In the genomic region with DNA sequence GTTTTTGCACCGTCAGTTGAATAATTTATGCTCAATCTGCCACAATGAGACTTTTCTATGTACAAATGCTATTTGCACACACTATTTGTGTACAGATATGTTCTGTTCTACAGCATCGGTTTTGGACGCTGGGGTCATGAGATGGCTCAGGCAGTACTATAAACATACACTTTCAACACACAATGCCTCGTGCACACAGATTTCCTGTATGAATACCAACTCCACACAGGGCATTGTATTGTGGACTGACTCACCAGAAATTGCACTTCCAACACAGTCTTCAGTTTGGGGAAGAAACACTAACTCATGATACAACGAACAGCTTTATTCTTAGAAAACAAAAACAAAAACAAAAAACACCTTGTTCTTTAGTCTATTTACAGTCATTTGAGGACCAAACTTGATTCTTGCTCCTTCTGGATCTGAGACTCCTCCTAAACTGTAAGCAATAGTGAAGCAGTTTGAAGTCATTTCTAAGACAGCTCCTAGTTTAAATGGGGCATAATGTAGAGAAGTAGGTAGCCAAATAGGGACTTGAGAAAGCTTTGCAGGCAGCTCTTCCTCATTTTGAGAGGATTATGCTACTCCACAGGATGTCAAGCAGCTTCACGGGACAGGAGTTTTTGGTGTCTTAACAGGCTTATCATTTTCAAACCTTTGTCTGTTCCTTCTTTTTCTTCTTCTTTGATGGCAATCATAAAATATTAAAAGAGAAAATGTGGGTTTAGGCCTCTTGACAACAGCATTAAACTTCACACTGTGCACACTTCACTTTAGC, we compare ENCODE assay signal across 20 cellular contexts. TPM values are rescaled to one million over a fixed set of nuclear protein-coding genes. Genes with fewer than 3 reads are reported as not detected.
DNase-seq lines count a peak whose midpoint lies in the region; ATAC-seq and TF ChIP-seq lines count a peak whose summit lies in the region.
"Had no signal": no experiment of that assay in that cellular context is flagged by ENCODE, and none has a peak within 500 bp of the region (broad histone marks: within the 10 kb centered on the region; RNA-seq: fewer than 3 reads in every experiment).

No MANE protein-coding gene starts in this region.

- no peak overlapping the region for H3K9ac ChIP-seq in SK-N-SH
- H3K9ac ChIP-seq in PC-3 (ENCODE audit: low read length), result no peak overlapping the region

- no TSS peak for BruUV-seq in PC-3 (replicated peaks; lab: Mats Ljungman, UMichigan)

- peak overlapping the region in 9 of 10 donors; percentile 4 to 76 (median 53) for H3K27ac Mint-ChIP-seq in naive thymus-derived CD8-positive, alpha-beta T cell
- H3K27ac Mint-ChIP-seq: activated naive CD8-positive, alpha-beta T cell treated with anti-CD3 and anti-CD28 coated beads, Interleukin-2, amount 10 ng/mL, durations not matched to agents 7 days and 5 days had no signal

- H2AFZ ChIP-seq in SK-N-SH (ENCODE audit: low read depth), result no peak overlapping the region
- no peak overlapping the region for H2AFZ ChIP-seq in PC-3 (ENCODE audit: low read length)

- DNase-seq in SK-N-SH (no peak), PC-3 (peak; percentile 44), cardiac fibroblast (ENCODE audit: low read depth in 2 of 2) (peak; percentile 17 to 73), NCI-H345 (lab: John Stamatoyannopoulos, UW) (no peak)
- no peak for DNase-seq in naive thymus-derived CD8-positive, alpha-beta T cell
- DNase-seq: 8988T; activated naive CD8-positive, alpha-beta T cell treated with anti-CD3 and anti-CD28 coated beads, Interleukin-2, amount 10 ng/mL, durations not matched to agents 7 days and 5 days; Calu3; cortex of kidney; kidney glomerular epithelial cell; NCI-H1417; NCI-H510A treated with DMSO at 0.1 percent for 48 hours; Right ventricle myocardium superior; spleen had no signal

- no peak for TF ChIP-seq RAD21 in SK-N-SH (IDR thresholded peaks at IDR 0.05; ENCODE audit: low read length)

- H3K4me2 ChIP-seq in SK-N-SH (no peak overlapping the region), PC-3 (ENCODE audit: low read length) (peak overlapping the region; percentile 35; the same call in 1 of the 2 replicates)

- H3K9me3 ChIP-seq in SK-N-SH, result no peaks in the 10 kb centered on the region
- no peaks in the 10 kb centered on the region for H3K9me3 ChIP-seq in PC-3 (ENCODE audit: low read length)
- H3K9me3 ChIP-seq: gastroesophageal sphincter, spleen had no signal

- H3K4me1 ChIP-seq in SK-N-SH (ENCODE audit: control insufficient read depth in 1 of 2, insufficient read depth in 2 of 2, low read depth in 1 of 2, low read length in 1 of 2) (peaks cover 3 to 7% of the 10 kb centered on the region in 2 experiments; a peak in 2 of 4 replicates), PC-3 (ENCODE audit: insufficient read depth, low read length) (peaks cover 35% of the 10 kb centered on the region)
- H3K4me1 ChIP-seq: spleen had no signal

- H3K4me1 Mint-ChIP-seq in naive thymus-derived CD8-positive, alpha-beta T cell, result peaks cover 31 to 65% (median 50%) of the 10 kb centered on the region in 4 donors

- no peaks in the 10 kb centered on the region for H3K9me2 ChIP-seq in SK-N-SH
- H3K9me2 ChIP-seq in PC-3 (replicated peaks; ENCODE audit: low read length), result no peaks in the 10 kb centered on the region

- H3K9me3 Mint-ChIP-seq in naive thymus-derived CD8-positive, alpha-beta T cell, result peaks cover 0 to 4% (median 0%) of the 10 kb centered on the region in 9 donors
- H3K9me3 Mint-ChIP-seq: activated naive CD8-positive, alpha-beta T cell treated with anti-CD3 and anti-CD28 coated beads, Interleukin-2, amount 10 ng/mL, durations not matched to agents 7 days and 5 days had no signal

- H3K27me3 ChIP-seq in SK-N-SH (ENCODE audit: insufficient read depth), result no peaks in the 10 kb centered on the region
- H3K27me3 ChIP-seq in PC-3 (ENCODE audit: low read length), result no peaks in the 10 kb centered on the region
- H3K27me3 ChIP-seq: gastroesophageal sphincter, spleen had no signal

- H3K4me3 ChIP-seq in SK-N-SH (ENCODE audit: low read depth in 2 of 2, low read length in 1 of 2) (no peak overlapping the region), PC-3 (ENCODE audit: low read length) (no peak overlapping the region), cardiac fibroblast (replicated peaks in 1 of 2; ENCODE audit: low read depth in 2 of 2, low read length in 2 of 2) (no peak overlapping the region)
- H3K4me3 ChIP-seq: gastroesophageal sphincter, spleen had no signal

- H3K36me3 ChIP-seq in SK-N-SH (replicated peaks in 1 of 2; ENCODE audit: control insufficient read depth in 1 of 2, insufficient read depth in 2 of 2, low read length in 1 of 2) (no peaks in the 10 kb centered on the region), PC-3 (ENCODE audit: low read depth, low read length) (no peaks in the 10 kb centered on the region)

- H3K27ac ChIP-seq in SK-N-SH (ENCODE audit: low read depth in 2 of 2, low read length in 1 of 2) (peak overlapping the region in 1 of 2 experiments; percentile 47; a peak in 2 of 4 replicates), PC-3 (ENCODE audit: low read length) (peak overlapping the region; percentile 40)
- H3K27ac ChIP-seq: gastroesophageal sphincter, spleen had no signal

- H3F3A ChIP-seq in SK-N-SH (replicated peaks; ENCODE audit: insufficient read depth) (no peaks in the 10 kb centered on the region), PC-3 (ENCODE audit: low read length, unreplicated experiment) (no peaks in the 10 kb centered on the region)

- CTCF ChIA-PET in SK-N-SH (lab: Yijun Ruan, JAX), result interaction anchor here (1.0 to 1.7 kb wide), 3 partner anchors 12 to 560 kb away, joined by 3 to 10 read pairs (median 4); no protein-coding TSS in a partner anchor
- CTCF ChIA-PET in PC-3 (lab: Charles Lee), result interaction anchor here (0.8 kb wide), 1 partner anchor 12 kb away, joined by 3 read pairs; no protein-coding TSS in a partner anchor

- TF ChIP-seq CTCF in SK-N-SH (IDR thresholded peaks at IDR 0.05), result no peak
- TF ChIP-seq CTCF in PC-3 (conservative IDR thresholded peaks at IDR 0.05; ENCODE audit: low read depth, low read length), result no peak
- no peak for TF ChIP-seq CTCF in cardiac fibroblast (IDR thresholded peaks at IDR 0.05; ENCODE audit: low read depth, low read length)

- POLR2A ChIA-PET in SK-N-SH (lab: Yijun Ruan, JAX) (no interaction called here), PC-3 (lab: Charles Lee; ENCODE audit: unreplicated experiment) (no interaction called here)
- POLR2A ChIA-PET in naive thymus-derived CD8-positive, alpha-beta T cell (lab: Charles Lee), result no interaction called here

- no peak for TF ChIP-seq EP300 in SK-N-SH (IDR thresholded peaks at IDR 0.05; ENCODE audit: borderline replicate concordance in 1 of 2, low read depth in 1 of 2, low read length in 1 of 2)

- H4K20me1 ChIP-seq in SK-N-SH (ENCODE audit: insufficient read depth), result no peaks in the 10 kb centered on the region
- H4K20me1 ChIP-seq in PC-3 (ENCODE audit: low read length), result no peaks in the 10 kb centered on the region

- intact Hi-C loops in PC-3 (cut with micrococcal nuclease), result no loop called here

- H3K36me3 Mint-ChIP-seq in naive thymus-derived CD8-positive, alpha-beta T cell, result peaks cover 0 to 61% (median 10%) of the 10 kb centered on the region in 3 donors

- no peak overlapping the region for H3K4me3 Mint-ChIP-seq in naive thymus-derived CD8-positive, alpha-beta T cell
- H3K4me3 Mint-ChIP-seq: activated naive CD8-positive, alpha-beta T cell treated with anti-CD3 and anti-CD28 coated beads, Interleukin-2, amount 10 ng/mL, durations not matched to agents 7 days and 5 days had no signal

- H3K79me2 ChIP-seq in SK-N-SH (ENCODE audit: insufficient read depth) (no peaks in the 10 kb centered on the region), PC-3 (ENCODE audit: low read length) (no peaks in the 10 kb centered on the region)

- 63% methylated on average over 6 of the region's 6 CpGs for WGBS in SK-N-SH (ENCODE audit: low lambda C conversion rate)

- H3K27me3 Mint-ChIP-seq in naive thymus-derived CD8-positive, alpha-beta T cell, result no peaks in the 10 kb centered on the region

- ATAC-seq in SK-N-SH treated with all-trans-retinoic acid at 6 μM for 48 hours (0 out of 3 replicates have a peak, but pooled peaks have one; percentile 47), PC-3 (peak; percentile 73; the same call in 1 of the 2 replicates), HG02798 (IDR thresholded peaks at IDR 0.05; ENCODE audit: poor library complexity, unreplicated experiment) (no peak), HG02970 (IDR thresholded peaks at IDR 0.05; ENCODE audit: low FRiP score, unreplicated experiment) (no peak)
- no peak for ATAC-seq in naive thymus-derived CD8-positive, alpha-beta T cell
- ATAC-seq: gastroesophageal sphincter had no signal

TF ChIP-seq in SK-N-SH treated with all-trans-retinoic acid at 6 μM for 48 hours, 23 proteins besides CTCF, POLR2A, EP300 and RAD21 (continues in another document):
- TF ChIP-seq ZNF8 (CRISPR knock-in tag; IDR thresholded peaks at IDR 0.05) (no peak), TOX (CRISPR knock-in tag; IDR thresholded peaks at IDR 0.05; ENCODE audit: borderline replicate concordance) (no peak)

TF ChIP-seq in SK-N-SH, 30 proteins besides CTCF, POLR2A, EP300 and RAD21 (continues in another document):
- TF ChIP-seq, protein P1, sequence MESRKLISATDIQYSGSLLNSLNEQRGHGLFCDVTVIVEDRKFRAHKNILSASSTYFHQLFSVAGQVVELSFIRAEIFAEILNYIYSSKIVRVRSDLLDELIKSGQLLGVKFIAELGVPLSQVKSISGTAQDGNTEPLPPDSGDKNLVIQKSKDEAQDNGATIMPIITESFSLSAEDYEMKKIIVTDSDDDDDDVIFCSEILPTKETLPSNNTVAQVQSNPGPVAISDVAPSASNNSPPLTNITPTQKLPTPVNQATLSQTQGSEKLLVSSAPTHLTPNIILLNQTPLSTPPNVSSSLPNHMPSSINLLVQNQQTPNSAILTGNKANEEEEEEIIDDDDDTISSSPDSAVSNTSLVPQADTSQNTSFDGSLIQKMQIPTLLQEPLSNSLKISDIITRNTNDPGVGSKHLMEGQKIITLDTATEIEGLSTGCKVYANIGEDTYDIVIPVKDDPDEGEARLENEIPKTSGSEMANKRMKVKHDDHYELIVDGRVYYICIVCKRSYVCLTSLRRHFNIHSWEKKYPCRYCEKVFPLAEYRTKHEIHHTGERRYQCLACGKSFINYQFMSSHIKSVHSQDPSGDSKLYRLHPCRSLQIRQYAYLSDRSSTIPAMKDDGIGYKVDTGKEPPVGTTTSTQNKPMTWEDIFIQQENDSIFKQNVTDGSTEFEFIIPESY (IDR thresholded peaks at IDR 0.05; ENCODE audit: borderline replicate concordance, low read depth), result no peak
- TF ChIP-seq EZH2phosphoT487 (IDR thresholded peaks at IDR 0.05; ENCODE audit: borderline replicate concordance, low read depth), result no peak

RNA-seq across cellular contexts. Expression of a gene that starts 33.7 kb away (rescaled TPM):
- not detected in 2 replicates for polyA plus RNA-seq in SK-N-SH (2012; rRNA removed)
- polyA plus RNA-seq in SK-N-SH (2012; cell fraction: cytosol; rRNA removed), result not detected in 2 replicates
- polyA plus RNA-seq in SK-N-SH (2012; cell fraction: nucleus; rRNA removed), result not detected in 2 replicates
- total RNA-seq in PC-3 (2014; rRNA removed), result not detected in 2 replicates
- not detected for total RNA-seq in naive thymus-derived CD8-positive, alpha-beta T cell
- not detected for polyA plus RNA-seq in naive thymus-derived CD8-positive, alpha-beta T cell
- total RNA-seq: activated naive CD8-positive, alpha-beta T cell treated with anti-CD3 and anti-CD28 coated beads, Interleukin-2, amount 10 ng/mL, durations not matched to agents 7 days and 5 days; Calu3; gastroesophageal sphincter; Right ventricle myocardium superior; spleen; ureter had no signal
- polyA plus RNA-seq: neural cell, spleen had no signal

Comparison
In these comparisons a context has a peak if more than half of its experiments do, and no peak if none do; other contexts are left out.
1. ATAC-seq: peak in SK-N-SH treated with all-trans-retinoic acid at 6 μM for 48 hours (single experiment) and PC-3 (single experiment); none in naive thymus-derived CD8-positive, alpha-beta T cell (0 of 2), HG02798 (single experiment) and HG02970 (single experiment).
2. DNase-seq: peak in PC-3 (single experiment) and cardiac fibroblast (2 of 2); none in SK-N-SH (single experiment), naive thymus-derived CD8-positive, alpha-beta T cell (0 of 10) and NCI-H345 (single experiment).